In genomic region chrX:118115948-118116307, GRCh38 we compare ENCODE assay signal across 8 cellular contexts. TPM values are rescaled to one million over a fixed set of nuclear protein-coding genes. Genes with fewer than 3 reads are reported as not detected.
DNase-seq lines count a peak whose midpoint lies in the region; ATAC-seq and TF ChIP-seq lines count a peak whose summit lies in the region.

No MANE protein-coding gene starts in this region.

- no peak overlapping the region for H2BK5ac ChIP-seq in IMR-90 (ENCODE audit: low read depth, low read length, poor library complexity, severe bottlenecking)

- H2BK15ac ChIP-seq in IMR-90 (ENCODE audit: low read depth, low read length): no peak overlapping the region

- H3K23ac ChIP-seq in IMR-90 (ENCODE audit: low read depth, low read length): no peak overlapping the region

- DNase-seq in AG04450 (ENCODE audit: low read depth, low spot score): no peak
- no peak for DNase-seq in IMR-90
- DNase-seq in NCI-H2171 (lab: John Stamatoyannopoulos, UW): no peak
- no peak for DNase-seq in stimulated activated naive CD4-positive, alpha-beta T cell (lab: John Stamatoyannopoulos, UW)
- DNase-seq in NCI-H345 (lab: John Stamatoyannopoulos, UW): no peak

- no TSS peak for BruUV-seq in IMR-90 (replicated peaks; lab: Mats Ljungman, UMichigan)

- H3K4me1 Mint-ChIP-seq in dendritic cell treated with granulocyte-macrophage colony-stimulating factor and Interleukin-4, amounts not matched to agents 40 ng/mL and 50 ng/mL, for 4 days (ENCODE audit: low read depth): peaks cover 15% of the 10 kb centered on the region

- no peak overlapping the region for H3K56ac ChIP-seq in IMR-90 (ENCODE audit: extremely low read depth, insufficient read depth, low read length)

- H4K8ac ChIP-seq in IMR-90 (ENCODE audit: low read depth in 2 of 2, low read length in 2 of 2): no peak overlapping the region

- POLR2A ChIA-PET in AG04450 (lab: Yijun Ruan, JAX) (no interaction called here), IMR-90 (lab: Charles Lee; ENCODE audit: unreplicated experiment) (no interaction called here)

- peak overlapping the region; percentile 8; the same call in 1 of the 2 replicates for H2BK120ac ChIP-seq in IMR-90 (ENCODE audit: low read depth, low read length)

- H3K14ac ChIP-seq in IMR-90 (replicated peaks; ENCODE audit: low read depth, low read length): no peak overlapping the region

- no peak for TF ChIP-seq CTCF in AG04450 (IDR thresholded peaks at IDR 0.05; ENCODE audit: low read depth, low read length)
- TF ChIP-seq CTCF in IMR-90 (conservative IDR thresholded peaks at IDR 0.05; ENCODE audit: low read depth, low read length): no peak

- H3K27ac Mint-ChIP-seq in dendritic cell treated with granulocyte-macrophage colony-stimulating factor and Interleukin-4, amounts not matched to agents 40 ng/mL and 50 ng/mL, for 4 days: peak overlapping the region; percentile 50

- H3K27me3 ChIP-seq in AG04450 (ENCODE audit: control insufficient read depth, insufficient read depth, low read length) (no peaks in the 10 kb centered on the region), IMR-90 (ENCODE audit: control insufficient read depth, insufficient read depth, low read length) (no peaks in the 10 kb centered on the region), mucosa of rectum (ENCODE audit: control insufficient read depth in 2 of 2, insufficient read depth in 2 of 2, low read length in 2 of 2) (no peaks in the 10 kb centered on the region)

- H2AFZ ChIP-seq in IMR-90 (replicated peaks; ENCODE audit: low read length, poor library complexity): peak overlapping the region; percentile 68

- no peak overlapping the region for H2AK5ac ChIP-seq in IMR-90 (ENCODE audit: low read depth, low read length)

- no peak overlapping the region; the same call in 1 of the 2 replicates for H3K4ac ChIP-seq in IMR-90 (ENCODE audit: low read depth, low read length)

- H3K4me1 ChIP-seq in IMR-90 (ENCODE audit: control insufficient read depth, insufficient read depth, low read length) (0 out of 2 replicates have a peak, but pooled peaks cover 2% of the 10 kb centered on the region), mucosa of rectum (ENCODE audit: control insufficient read depth in 2 of 2, insufficient read depth in 2 of 2, low read length in 2 of 2) (no peaks in the 10 kb centered on the region)

- H3K36me3 ChIP-seq in IMR-90 (ENCODE audit: control insufficient read depth, insufficient read depth, low read length) (no peaks in the 10 kb centered on the region), mucosa of rectum (ENCODE audit: control insufficient read depth in 2 of 2, insufficient read depth in 2 of 2, low read length in 2 of 2) (no peaks in the 10 kb centered on the region)

- H3K4me3 Mint-ChIP-seq in dendritic cell treated with granulocyte-macrophage colony-stimulating factor and Interleukin-4, amounts not matched to agents 40 ng/mL and 50 ng/mL, for 4 days: peak overlapping the region; percentile 77

- no peak overlapping the region for H4K91ac ChIP-seq in IMR-90 (ENCODE audit: insufficient read depth, low read depth, low read length)

- WGBS in IMR-90 (ENCODE audit: extremely low coverage in 2 of 2, insufficient read length in 1 of 2), 2 experiments: 21% methylated on average over 10 of the region's 11 CpGs; no CpG with 5 or more reads in 1 of the 2 experiments

- no peaks in the 10 kb centered on the region for H3K9me3 Mint-ChIP-seq in dendritic cell treated with granulocyte-macrophage colony-stimulating factor and Interleukin-4, amounts not matched to agents 40 ng/mL and 50 ng/mL, for 4 days

- H3K4me3 ChIP-seq in AG04450 (ENCODE audit: low read depth, low read length) (peak overlapping the region; percentile 64), IMR-90 (ENCODE audit: insufficient read depth, low read depth, low read length) (peak overlapping the region; percentile 84), mucosa of rectum (ENCODE audit: low read length in 2 of 2) (peak overlapping the region; percentile 60 to 67)

- H3K36me3 Mint-ChIP-seq in dendritic cell treated with granulocyte-macrophage colony-stimulating factor and Interleukin-4, amounts not matched to agents 40 ng/mL and 50 ng/mL, for 4 days (ENCODE audit: low read depth): no peaks in the 10 kb centered on the region

- CTCF ChIA-PET in AG04450 (lab: Charles Lee) (no interaction called here), IMR-90 (lab: Yijun Ruan, JAX) (interaction anchor here (0.6 kb wide), 1 partner anchor 10 kb away, joined by 6 read pairs; no protein-coding TSS in a partner anchor)

- H3K9me3 ChIP-seq in AG04450 (ENCODE audit: control insufficient read depth, insufficient read depth, low read length): no peaks in the 10 kb centered on the region; the same call in 1 of the 2 replicates
- no peaks in the 10 kb centered on the region for H3K9me3 ChIP-seq in IMR-90 (ENCODE audit: control insufficient read depth, insufficient read depth, low read length)
- no peaks in the 10 kb centered on the region for H3K9me3 ChIP-seq in mucosa of rectum (ENCODE audit: control insufficient read depth in 2 of 2, low read length in 2 of 2)

- H3K4me2 ChIP-seq in IMR-90 (ENCODE audit: low read depth, low read length): peak overlapping the region; percentile 48

- in situ Hi-C loops in IMR-90 (cut with MboI; ENCODE audit: low sequenced_read_pairs): no loop called here

- intact Hi-C loops in IMR-90 (cut with micrococcal nuclease): loop anchor here (5.0 to 10.0 kb wide), 2 partner anchors 109 to 119 kb away; no protein-coding TSS in a partner anchor
- intact Hi-C loops in dendritic cell treated with granulocyte-macrophage colony-stimulating factor and Interleukin-4, amounts not matched to agents 40 ng/mL and 50 ng/mL, for 4 days (cut with micrococcal nuclease): no loop called here

- peaks cover 14% of the 10 kb centered on the region for H3K27me3 Mint-ChIP-seq in dendritic cell treated with granulocyte-macrophage colony-stimulating factor and Interleukin-4, amounts not matched to agents 40 ng/mL and 50 ng/mL, for 4 days

- no peak for TF ChIP-seq RAD21 in IMR-90 (IDR thresholded peaks at IDR 0.05; ENCODE audit: low read length)

- ATAC-seq in IMR-90 (ENCODE audit: low read depth): peak; percentile 5
- ATAC-seq in GM19035 (IDR thresholded peaks at IDR 0.05; ENCODE audit: unreplicated experiment): no peak

- no peaks in the 10 kb centered on the region for H4K20me1 ChIP-seq in IMR-90 (ENCODE audit: insufficient read depth, low read length)

- H2AK9ac ChIP-seq in IMR-90 (replicated peaks; ENCODE audit: low read depth, low read length, poor library complexity): no peak overlapping the region

- TF ChIP-seq POLR2A in IMR-90 (IDR thresholded peaks at IDR 0.05; ENCODE audit: low read depth, low read length): no peak

- no peaks in the 10 kb centered on the region for H3K9me1 ChIP-seq in IMR-90 (ENCODE audit: insufficient read depth, low read length)

- 0 out of 4 replicates have a peak, but pooled peaks cover 0 to 2% of the 10 kb centered on the region in 2 experiments for H3K79me1 ChIP-seq in IMR-90 (ENCODE audit: low read depth in 1 of 2, low read length in 2 of 2)

- no peak overlapping the region for H2BK20ac ChIP-seq in IMR-90 (ENCODE audit: low read depth, low read length)

- dilution Hi-C loops in IMR-90 (cut with HindIII; ENCODE audit: low sequenced_read_pairs, unreplicated experiment): no loop called here

- no peak overlapping the region for H4K5ac ChIP-seq in IMR-90 (ENCODE audit: low read depth, low read length)

- H3K9ac ChIP-seq in IMR-90 (ENCODE audit: low read depth, low read length) (peak overlapping the region; percentile 76), mucosa of rectum (ENCODE audit: low read depth in 1 of 2, low read length in 2 of 2) (peak overlapping the region in 1 of 2 donors; percentile 47)

- no peak overlapping the region; the same call in 1 of the 2 replicates for H3K18ac ChIP-seq in IMR-90 (ENCODE audit: low read depth, low read length)

- H3K27ac ChIP-seq in AG04450 (ENCODE audit: low read depth, low read length) (peak overlapping the region; percentile 21), IMR-90 (ENCODE audit: insufficient read depth, low read length) (peak overlapping the region; percentile 56), mucosa of rectum (ENCODE audit: low read depth in 2 of 2, low read length in 2 of 2) (no peak overlapping the region)

TF ChIP-seq in IMR-90, 13 proteins besides CTCF, POLR2A, EP300 and RAD21:
- TF ChIP-seq MXI1 (IDR thresholded peaks at IDR 0.05; ENCODE audit: borderline replicate concordance, low read depth, low read length) (no peak), CHD1 (IDR thresholded peaks at IDR 0.05; ENCODE audit: low read depth, low read length) (no peak), MAZ (IDR thresholded peaks at IDR 0.05; ENCODE audit: borderline replicate concordance, low read depth, low read length) (no peak), RFX5 (IDR thresholded peaks at IDR 0.05; ENCODE audit: low read depth, low read length) (no peak), ELK1 (IDR thresholded peaks at IDR 0.05; ENCODE audit: borderline replicate concordance, low read depth, low read length) (no peak), FOS (IDR thresholded peaks at IDR 0.05; ENCODE audit: low read depth, low read length) (no peak), CEBPB (IDR thresholded peaks at IDR 0.05; ENCODE audit: low read depth, low read length) (no peak)

RNA-seq across cellular contexts. Expression of gene KLHL13, which starts 0.7 kb away (rescaled TPM):
- 9.0 and 10.7 TPM in 2 replicates for polyA plus RNA-seq in AG04450 (2011; rRNA removed)
- polyA minus RNA-seq in AG04450 (2011; rRNA and poly(A)+ RNA removed): 8.1 and 10.8 TPM in 2 replicates
- 12.5 and 13.6 TPM in 2 replicates for total RNA-seq in IMR-90 (2012; rRNA removed)
- polyA plus RNA-seq in IMR-90 (2012; rRNA removed): 4.0 and 4.1 TPM in 2 replicates
- 2.0 and 2.1 TPM in 2 replicates for polyA plus RNA-seq in IMR-90 (2012; cell fraction: cytosol; rRNA removed)
- polyA plus RNA-seq in IMR-90 (2012; cell fraction: nucleus; rRNA removed; ENCODE audit: low replicate concordance): 0.69 and 3.3 TPM in 2 replicates

Comparison
In these comparisons a context has a peak if more than half of its experiments do, and no peak if none do; other contexts are left out.
1. H3K27ac ChIP-seq: peak in AG04450 (single experiment) and IMR-90 (single experiment); none in mucosa of rectum (0 of 2).
2. Peak in every context shown above with its lines, with median percentiles within 50 percentile points of each other: H3K4me3 ChIP-seq.